ENCODE assay signal across 9 cellular contexts in the genomic region with DNA sequence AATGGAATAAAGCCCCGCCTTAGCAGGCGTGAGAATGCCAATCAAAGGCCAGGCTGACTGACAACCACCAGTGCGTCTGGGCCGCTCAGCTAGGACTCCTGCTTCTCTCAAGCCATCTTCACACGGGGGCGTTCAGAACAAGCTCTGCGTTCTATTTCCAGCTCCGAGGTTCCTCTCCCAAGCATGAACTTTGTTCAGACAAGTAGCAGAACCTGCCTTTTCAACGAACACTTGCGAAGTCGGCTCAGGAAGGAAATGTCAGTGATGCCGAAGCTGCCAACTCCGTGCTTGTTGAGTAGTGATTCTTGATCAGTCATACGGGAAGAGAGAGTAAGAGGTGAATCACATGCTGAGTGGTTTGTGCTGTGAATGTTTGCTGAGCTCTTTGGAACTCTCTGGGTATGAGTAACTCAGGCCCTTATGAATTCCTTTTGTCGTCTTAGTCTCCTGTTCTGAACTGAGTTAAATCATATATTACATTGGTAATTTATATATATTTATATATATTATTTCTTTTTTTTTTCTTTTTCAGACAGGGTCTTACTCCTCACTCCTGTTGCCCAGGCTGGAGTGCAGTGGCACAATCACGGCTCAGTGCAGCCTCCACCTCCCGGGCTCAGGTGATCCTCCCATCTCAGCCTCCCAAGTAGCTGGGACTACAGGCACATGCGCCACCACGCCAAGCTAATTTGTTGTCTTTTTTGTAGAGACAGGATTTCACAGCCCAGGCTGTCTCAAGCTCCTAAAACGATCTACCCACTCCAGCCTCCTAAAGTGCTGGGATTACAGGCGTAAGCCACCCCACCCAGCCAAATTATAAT. TPM values are rescaled to one million over a fixed set of nuclear protein-coding genes. Genes with fewer than 3 reads are reported as not detected.
A peak's percentile ranks its signal among the peaks of the same experiment; 100 is the strongest.
DNase-seq lines count a peak whose midpoint lies in the region; ATAC-seq, FAIRE-seq and TF ChIP-seq lines count a peak whose summit lies in the region.
"Had no signal": no experiment of that assay in that cellular context is flagged by ENCODE, and none has a peak within 500 bp of the region (broad histone marks: within the 10 kb centered on the region; RNA-seq: fewer than 3 reads in every experiment).

No MANE protein-coding gene starts in this region.

- 28% methylated on average over 21 of the region's 21 CpGs for WGBS in A549 (ENCODE audit: missing lambda C conversion rate)
- 21% methylated on average over 21 of the region's 21 CpGs for WGBS in mammary epithelial cell (ENCODE audit: low coverage, missing lambda C conversion rate)

- in situ Hi-C loops in mammary epithelial cell (cut with MboI; ENCODE audit: low sequenced_read_pairs in 2 of 2), result no loop called here

- no peaks in the 10 kb centered on the region for H4K20me1 ChIP-seq in mammary epithelial cell (ENCODE audit: insufficient read depth, low read length)

- no peak for TF ChIP-seq RAD21 in A549 (conservative IDR thresholded peaks at IDR 0.05 in 1 of 2, IDR thresholded peaks at IDR 0.05 in 1 of 2)

- dilution Hi-C loops in mammary epithelial cell (cut with HindIII; ENCODE audit: low sequenced_read_pairs), result loop anchor here (5.0 kb wide), 1 partner anchor 105 kb away; no protein-coding TSS in a partner anchor

- H3K79me2 ChIP-seq in mammary epithelial cell (ENCODE audit: insufficient read depth, low read length), result no peaks in the 10 kb centered on the region

- peak; percentile 91 for DNase-seq in A549 (ENCODE audit: low read depth in 1 of 2, low spot score in 1 of 2)
- peak; percentile 100 for DNase-seq in T1000 (lab: John Stamatoyannopoulos, UW)
- DNase-seq in mammary epithelial cell, result peak; percentile 100
- peak; percentile 97 for DNase-seq in non-pigmented ciliary epithelial cell (ENCODE audit: low read depth)
- no peak for DNase-seq in NCI-H1092 treated with DMSO at 0.1 percent for 48 hours (lab: John Stamatoyannopoulos, UW)

- H3K4me2 ChIP-seq in A549, result peak overlapping the region; percentile 60
- peak overlapping the region; percentile 55 for H3K4me2 ChIP-seq in mammary epithelial cell (ENCODE audit: insufficient read depth, low read depth, low read length)

- no peaks in the 10 kb centered on the region for H3K27me3 ChIP-seq in mammary epithelial cell (ENCODE audit: insufficient read depth, low read length)

- H3K9ac ChIP-seq in mammary epithelial cell (ENCODE audit: insufficient read depth, low read length), result peak overlapping the region; percentile 40

- H3K27ac ChIP-seq in A549, result peak overlapping the region; percentile 58 to 81
- H3K27ac ChIP-seq in mammary epithelial cell (ENCODE audit: insufficient read depth, low read depth, low read length), result peak overlapping the region; percentile 74

- peak; percentile 51 for FAIRE-seq in A549 (lab: Jason Lieb, UNC)
- FAIRE-seq: G401.6 had no signal

- TSS peak; percentile 84 for BruUV-seq in mammary epithelial cell (replicated peaks; lab: Mats Ljungman, UMichigan)

- TF ChIP-seq CTCF in A549 (IDR thresholded peaks at IDR 0.05) (no peak), mammary epithelial cell (conservative IDR thresholded peaks at IDR 0.05 in 1 of 2, IDR thresholded peaks at IDR 0.05 in 1 of 2; ENCODE audit: extremely low read depth in 1 of 2, insufficient read depth in 1 of 2, low read depth in 1 of 2, low read length in 2 of 2) (no peak)

- POLR2A ChIA-PET in A549 (lab: Yijun Ruan, JAX), result interaction anchor here (0.5 to 1.5 kb wide), 7 partner anchors 9 to 234 kb away, joined by 3 to 4 read pairs (median 3); a partner anchor contains a TSS

- peak overlapping the region; percentile 76 for H2AFZ ChIP-seq in mammary epithelial cell (ENCODE audit: low read depth, low read length)

- no peaks in the 10 kb centered on the region for H3K36me3 ChIP-seq in mammary epithelial cell (ENCODE audit: insufficient read depth, low read length)

- H3K9me3 ChIP-seq in A549, result no peaks in the 10 kb centered on the region
- H3K9me3 ChIP-seq in mammary epithelial cell (replicated peaks; ENCODE audit: insufficient read depth, low read length), result no peaks in the 10 kb centered on the region

- TF ChIP-seq EP300 in A549 (IDR thresholded peaks at IDR 0.05), result no peak

- ATAC-seq in A549, result peak; percentile 95 to 98
- peak; percentile 78 for ATAC-seq in GM19023 (IDR thresholded peaks at IDR 0.05; ENCODE audit: unreplicated experiment)
- ATAC-seq in HG03159 (IDR thresholded peaks at IDR 0.05; ENCODE audit: unreplicated experiment), result peak; percentile 85
- ATAC-seq in HG03521 (IDR thresholded peaks at IDR 0.05; ENCODE audit: unreplicated experiment), result no peak

- H3K4me3 ChIP-seq in A549 (no peak overlapping the region), mammary epithelial cell (replicated peaks in 1 of 3; ENCODE audit: insufficient read depth in 1 of 3, low read depth in 2 of 3, low read length in 3 of 3) (no peak overlapping the region)

- peaks cover 42% of the 10 kb centered on the region for H3K4me1 ChIP-seq in A549
- H3K4me1 ChIP-seq in mammary epithelial cell (ENCODE audit: insufficient read depth, low read length), result peaks cover 26% of the 10 kb centered on the region

- intact Hi-C loops in mammary epithelial cell (cut with micrococcal nuclease), result loop anchor here (2.0 kb wide), 1 partner anchor 31 kb away; no protein-coding TSS in a partner anchor

- no peak for TF ChIP-seq POLR2A in A549 (IDR thresholded peaks at IDR 0.05; ENCODE audit: low read length)

- CTCF ChIA-PET in A549 (lab: Yijun Ruan, JAX) (interaction anchor here (0.6 to 2.1 kb wide), 10 partner anchors 8 to 138 kb away, joined by 3 to 5 read pairs (median 3); no protein-coding TSS in a partner anchor), mammary epithelial cell (lab: Charles Lee; ENCODE audit: low non-redundant PET) (interaction anchor here (0.5 kb wide), 1 partner anchor 1523 kb away, joined by 4 read pairs; no protein-coding TSS in a partner anchor)

TF ChIP-seq in A549, 52 proteins besides CTCF, POLR2A, EP300 and RAD21 (continues in another document):
- TF ChIP-seq, protein P1, sequence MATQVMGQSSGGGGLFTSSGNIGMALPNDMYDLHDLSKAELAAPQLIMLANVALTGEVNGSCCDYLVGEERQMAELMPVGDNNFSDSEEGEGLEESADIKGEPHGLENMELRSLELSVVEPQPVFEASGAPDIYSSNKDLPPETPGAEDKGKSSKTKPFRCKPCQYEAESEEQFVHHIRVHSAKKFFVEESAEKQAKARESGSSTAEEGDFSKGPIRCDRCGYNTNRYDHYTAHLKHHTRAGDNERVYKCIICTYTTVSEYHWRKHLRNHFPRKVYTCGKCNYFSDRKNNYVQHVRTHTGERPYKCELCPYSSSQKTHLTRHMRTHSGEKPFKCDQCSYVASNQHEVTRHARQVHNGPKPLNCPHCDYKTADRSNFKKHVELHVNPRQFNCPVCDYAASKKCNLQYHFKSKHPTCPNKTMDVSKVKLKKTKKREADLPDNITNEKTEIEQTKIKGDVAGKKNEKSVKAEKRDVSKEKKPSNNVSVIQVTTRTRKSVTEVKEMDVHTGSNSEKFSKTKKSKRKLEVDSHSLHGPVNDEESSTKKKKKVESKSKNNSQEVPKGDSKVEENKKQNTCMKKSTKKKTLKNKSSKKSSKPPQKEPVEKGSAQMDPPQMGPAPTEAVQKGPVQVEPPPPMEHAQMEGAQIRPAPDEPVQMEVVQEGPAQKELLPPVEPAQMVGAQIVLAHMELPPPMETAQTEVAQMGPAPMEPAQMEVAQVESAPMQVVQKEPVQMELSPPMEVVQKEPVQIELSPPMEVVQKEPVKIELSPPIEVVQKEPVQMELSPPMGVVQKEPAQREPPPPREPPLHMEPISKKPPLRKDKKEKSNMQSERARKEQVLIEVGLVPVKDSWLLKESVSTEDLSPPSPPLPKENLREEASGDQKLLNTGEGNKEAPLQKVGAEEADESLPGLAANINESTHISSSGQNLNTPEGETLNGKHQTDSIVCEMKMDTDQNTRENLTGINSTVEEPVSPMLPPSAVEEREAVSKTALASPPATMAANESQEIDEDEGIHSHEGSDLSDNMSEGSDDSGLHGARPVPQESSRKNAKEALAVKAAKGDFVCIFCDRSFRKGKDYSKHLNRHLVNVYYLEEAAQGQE (IDR thresholded peaks at IDR 0.05), result no peak
- TF ChIP-seq, protein P2, sequence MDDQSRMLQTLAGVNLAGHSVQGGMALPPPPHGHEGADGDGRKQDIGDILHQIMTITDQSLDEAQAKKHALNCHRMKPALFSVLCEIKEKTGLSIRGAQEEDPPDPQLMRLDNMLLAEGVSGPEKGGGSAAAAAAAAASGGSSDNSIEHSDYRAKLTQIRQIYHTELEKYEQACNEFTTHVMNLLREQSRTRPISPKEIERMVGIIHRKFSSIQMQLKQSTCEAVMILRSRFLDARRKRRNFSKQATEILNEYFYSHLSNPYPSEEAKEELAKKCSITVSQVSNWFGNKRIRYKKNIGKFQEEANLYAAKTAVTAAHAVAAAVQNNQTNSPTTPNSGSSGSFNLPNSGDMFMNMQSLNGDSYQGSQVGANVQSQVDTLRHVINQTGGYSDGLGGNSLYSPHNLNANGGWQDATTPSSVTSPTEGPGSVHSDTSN (IDR thresholded peaks at IDR 0.05), result no peak
- TF ChIP-seq ZSCAN20 (CRISPR knock-in tag; IDR thresholded peaks at IDR 0.05), result no peak
- peak; percentile 39 for TF ChIP-seq MAFK (IDR thresholded peaks at IDR 0.05; ENCODE audit: partially characterized antibody)
- TF ChIP-seq, protein P3, sequence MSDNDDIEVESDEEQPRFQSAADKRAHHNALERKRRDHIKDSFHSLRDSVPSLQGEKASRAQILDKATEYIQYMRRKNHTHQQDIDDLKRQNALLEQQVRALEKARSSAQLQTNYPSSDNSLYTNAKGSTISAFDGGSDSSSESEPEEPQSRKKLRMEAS (IDR thresholded peaks at IDR 0.05), result peak; percentile 78
- TF ChIP-seq JUNB (IDR thresholded peaks at IDR 0.05), result peak; percentile 55; the same call in 1 of the 2 replicates
- no peak; the same call in 1 of the 2 replicates for TF ChIP-seq FOSL2 (IDR thresholded peaks at IDR 0.05)
- TF ChIP-seq FOSL2 (CRISPR knock-in tag; IDR thresholded peaks at IDR 0.05), result peak; percentile 85
- TF ChIP-seq JUN (IDR thresholded peaks at IDR 0.05), result peak in 1 of 2 experiments; percentile 32; a peak in 1 of 5 replicates
- no peak for TF ChIP-seq NFE2L2 (conservative IDR thresholded peaks at IDR 0.05; ENCODE audit: low read length)

RNA-seq across cellular contexts. Expression of a gene that starts 29.4 kb away (rescaled TPM):
- 9.4 and 9.8 TPM in 2 replicates for polyA plus RNA-seq in A549 (2011; rRNA removed)
- 11.1 and 13.2 TPM in 2 replicates for polyA plus RNA-seq in A549 (2012; cell fraction: cytosol; rRNA removed)
- polyA plus RNA-seq in A549 (2012; cell fraction: nucleus; rRNA removed), result 13.0 and 15.7 TPM in 2 replicates
- polyA plus RNA-seq in A549 (2017; fragmentation: RNase III; extraction: RNeasy Plus Mini Kit Qiagen cat#74134 plus additional on column Dnase treatment), result 6.7 to 9.2 TPM (median 6.8 TPM) in 3 replicates
- 9.3 and 10.6 TPM in 2 replicates for polyA minus RNA-seq in A549 (2011; rRNA and poly(A)+ RNA removed)
- total RNA-seq in mammary epithelial cell, result 10 to 100 TPM; 15.8 to 27.7 TPM
- 17.4 TPM for polyA plus RNA-seq in mammary epithelial cell
- 15.9 TPM for polyA minus RNA-seq in mammary epithelial cell
